In genomic region chr3:1969269-1969668, GRCh38 we compare ENCODE assay signal across 25 cellular contexts.
"Had no signal": no experiment of that assay in that cellular context is flagged by ENCODE, and none has a peak within 500 bp of the region (broad histone marks: within the 10 kb centered on the region; RNA-seq: fewer than 3 reads in every experiment).

No MANE protein-coding gene starts in this region.

- DNase-seq: hippocampal formation; kidney; left colon; left ventricle myocardium inferior; naive thymus-derived CD8-positive, alpha-beta T cell; nucleus accumbens; pancreas; posterior cingulate gyrus; retina; right cardiac atrium; spleen; stimulated activated CD4-positive, alpha-beta T cell treated with anti-CD3 and anti-CD28 coated beads, Interleukin-4, amount 100 ng/mL, for 24 hours; stimulated activated naive CD4-positive, alpha-beta T cell; tibial artery; trophoblast cell; upper lobe of right lung had no signal

- H3K9me3 Mint-ChIP-seq: neural crest cell; stimulated activated naive CD8-positive, alpha-beta T cell treated with anti-CD3 and anti-CD28 coated beads, Interleukin-15, Interleukin-2, amounts not matched to agents 100 ng/mL and 50 ng/mL, for 24 hours had no signal

- H3K4me1 Mint-ChIP-seq: naive thymus-derived CD8-positive, alpha-beta T cell; stimulated activated effector memory CD8-positive, alpha-beta T cell treated with anti-CD3 and anti-CD28 coated beads, Interleukin-12 subunit alpha, Interleukin-12 subunit beta, amount 100 ng/mL, for 72 hours had no signal

- H3K27ac ChIP-seq: left ventricle myocardium inferior, pancreas, prostate gland, skin epidermis, spleen, suprapubic skin, thoracic aorta, tibial artery, upper lobe of right lung had no signal

- H3K27me3 ChIP-seq: pancreas, spleen, suprapubic skin, tibial artery, upper lobe of right lung had no signal

- H3K4me3 Mint-ChIP-seq: naive thymus-derived CD8-positive, alpha-beta T cell; nephron; neural crest cell; stimulated activated effector memory CD8-positive, alpha-beta T cell treated with anti-CD3 and anti-CD28 coated beads, Interleukin-12 subunit alpha, Interleukin-12 subunit beta, amount 100 ng/mL, for 72 hours; stimulated activated naive CD8-positive, alpha-beta T cell treated with anti-CD3 and anti-CD28 coated beads, Interleukin-15, Interleukin-2, amounts not matched to agents 100 ng/mL and 50 ng/mL, for 24 hours had no signal

- H3K27me3 Mint-ChIP-seq: naive thymus-derived CD8-positive, alpha-beta T cell; stimulated activated naive CD8-positive, alpha-beta T cell treated with anti-CD3 and anti-CD28 coated beads, Interleukin-15, Interleukin-2, amounts not matched to agents 100 ng/mL and 50 ng/mL, for 24 hours had no signal

- H3K36me3 ChIP-seq: left ventricle myocardium inferior, pancreas, prostate gland, spleen, suprapubic skin, thoracic aorta, tibial artery, upper lobe of right lung had no signal

- H3K27ac Mint-ChIP-seq: naive thymus-derived CD8-positive, alpha-beta T cell; stimulated activated effector memory CD8-positive, alpha-beta T cell treated with anti-CD3 and anti-CD28 coated beads, Interleukin-12 subunit alpha, Interleukin-12 subunit beta, amount 100 ng/mL, for 72 hours; stimulated activated naive CD8-positive, alpha-beta T cell treated with anti-CD3 and anti-CD28 coated beads, Interleukin-15, Interleukin-2, amounts not matched to agents 100 ng/mL and 50 ng/mL, for 24 hours had no signal

- H3K36me3 Mint-ChIP-seq: naive thymus-derived CD8-positive, alpha-beta T cell; stimulated activated effector memory CD8-positive, alpha-beta T cell treated with anti-CD3 and anti-CD28 coated beads, Interleukin-12 subunit alpha, Interleukin-12 subunit beta, amount 100 ng/mL, for 72 hours had no signal

- H3K9me3 ChIP-seq: pancreas, prostate gland, suprapubic skin, thoracic aorta, tibial artery, upper lobe of right lung had no signal

- H3K4me1 ChIP-seq: left ventricle myocardium inferior, pancreas, prostate gland, spleen, suprapubic skin, tibial artery, upper lobe of right lung had no signal

- H3K4me3 ChIP-seq: left ventricle myocardium inferior, lung, pancreas, prostate gland, skin epidermis, spleen, suprapubic skin, thoracic aorta, tibial artery, upper lobe of right lung had no signal
